Comparison of ENCODE assay signal across 8 cellular contexts in the genomic region with DNA sequence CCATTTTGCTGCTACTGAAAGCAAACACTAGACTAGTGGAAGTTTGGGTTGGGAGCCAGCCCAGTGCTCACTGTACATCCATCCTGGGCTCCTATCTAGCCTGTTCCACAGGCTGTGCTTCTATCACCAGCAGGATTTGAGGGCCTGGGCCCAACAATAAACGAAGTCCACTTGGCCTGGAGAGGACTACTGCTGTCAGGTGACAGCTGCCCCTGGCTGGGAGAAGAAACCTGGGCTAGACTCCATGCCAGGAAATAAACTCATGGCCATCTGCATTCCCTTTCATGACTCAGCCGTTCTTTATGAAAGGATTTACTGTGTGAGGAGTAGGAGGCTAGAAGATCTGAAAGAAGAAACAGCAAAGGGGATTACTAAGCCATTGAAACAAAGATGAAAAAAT. TPM values are rescaled to one million over a fixed set of nuclear protein-coding genes. Genes with fewer than 3 reads are reported as not detected.
DNase-seq lines count a peak whose midpoint lies in the region; ATAC-seq and TF ChIP-seq lines count a peak whose summit lies in the region.

No MANE protein-coding gene starts in this region.

- H4K20me1 ChIP-seq in fibroblast of lung (ENCODE audit: control insufficient read depth, extremely low read depth, insufficient read depth, low read length): no peaks in the 10 kb centered on the region

- H3K27me3 ChIP-seq in fibroblast of lung (ENCODE audit: control insufficient read depth, insufficient read depth, low read length): no peaks in the 10 kb centered on the region

- ATAC-seq in GM18511 (IDR thresholded peaks at IDR 0.05; ENCODE audit: unreplicated experiment): no peak

- H3K36me3 Mint-ChIP-seq in type B pancreatic cell: no peaks in the 10 kb centered on the region

- peaks cover 4% of the 10 kb centered on the region for H3K4me1 ChIP-seq in fibroblast of lung (ENCODE audit: control insufficient read depth, extremely low read depth, insufficient read depth, low read length)

- DNase-seq in ELF-1 (ENCODE audit: low read depth, low spot score): peak; percentile 52
- DNase-seq in RWPE1 (ENCODE audit: low spot score): peak; percentile 45
- DNase-seq in fibroblast of lung (ENCODE audit: low read depth in 2 of 2): peak; percentile 72 to 97
- peak in 37 of 56 donors; percentile 13 to 73 (median 43) for DNase-seq in nucleus accumbens (lab: John Stamatoyannopoulos, UW)
- DNase-seq in DMS79 (lab: John Stamatoyannopoulos, UW): no peak
- DNase-seq in type B pancreatic cell (ENCODE audit: extremely low spot score, unreplicated experiment): no peak
- no peak for DNase-seq in NCI-H1930 (lab: John Stamatoyannopoulos, UW)

- no peak overlapping the region for H3K4me3 ChIP-seq in fibroblast of lung (replicated peaks in 1 of 4; ENCODE audit: control extremely low read depth in 1 of 4, insufficient read depth in 1 of 4, low read depth in 3 of 4, low read length in 4 of 4)

- H3K27me3 Mint-ChIP-seq in type B pancreatic cell: peaks cover 3% of the 10 kb centered on the region

- H3K9ac ChIP-seq in fibroblast of lung (ENCODE audit: insufficient read depth, low read length): no peak overlapping the region

- no peaks in the 10 kb centered on the region for H3K36me3 ChIP-seq in fibroblast of lung (ENCODE audit: control insufficient read depth, insufficient read depth, low read length)

- no peaks in the 10 kb centered on the region for H3K79me2 ChIP-seq in fibroblast of lung (ENCODE audit: control insufficient read depth, insufficient read depth, low read length)

- H3K4me1 Mint-ChIP-seq in type B pancreatic cell (ENCODE audit: unreplicated experiment): peaks cover 5% of the 10 kb centered on the region

- POLR2A ChIA-PET in RWPE1 (lab: Yijun Ruan, JAX; ENCODE audit: low non-redundant PET): no interaction called here

- no peak overlapping the region for H3K4me2 ChIP-seq in fibroblast of lung (ENCODE audit: extremely low read depth, insufficient read depth, low read length)

- no peaks in the 10 kb centered on the region for H3K9me3 Mint-ChIP-seq in type B pancreatic cell

- CTCF ChIA-PET in RWPE1 (lab: Yijun Ruan, JAX): interaction anchor here (0.5 kb wide), 1 partner anchor 69 kb away, joined by 3 read pairs; no protein-coding TSS in a partner anchor

- no peak for TF ChIP-seq CTCF in RWPE1 (conservative IDR thresholded peaks at IDR 0.05; ENCODE audit: low read depth)
- TF ChIP-seq CTCF in fibroblast of lung (conservative IDR thresholded peaks at IDR 0.05 in 1 of 2, IDR thresholded peaks at IDR 0.05 in 1 of 2; ENCODE audit: low read depth in 1 of 2, low read length in 2 of 2): no peak
- TF ChIP-seq CTCF in type B pancreatic cell (conservative IDR thresholded peaks at IDR 0.05): no peak

- H3K4me3 Mint-ChIP-seq in type B pancreatic cell: no peak overlapping the region

- H3K9me3 ChIP-seq in fibroblast of lung (ENCODE audit: control insufficient read depth, insufficient read depth, low read depth, low read length): no peaks in the 10 kb centered on the region

- peak overlapping the region; percentile 42 for H2AFZ ChIP-seq in fibroblast of lung (ENCODE audit: low read length)

- H3K27ac ChIP-seq in RWPE1 (no peak overlapping the region), fibroblast of lung (ENCODE audit: insufficient read depth, low read length) (peak overlapping the region; percentile 56)

- H3K27ac Mint-ChIP-seq in type B pancreatic cell: no peak overlapping the region

RNA-seq across cellular contexts. Expression of a gene that starts 35.5 kb away (rescaled TPM):
- total RNA-seq in fibroblast of lung: 2.3 and 6.8 TPM in 2 replicates
- 4.3 and 5.7 TPM in 2 replicates for polyA plus RNA-seq in fibroblast of lung
- 3.7 and 4.4 TPM in 2 replicates for polyA plus RNA-seq in fibroblast of lung (2012)
- 4.6 and 10.3 TPM in 2 replicates for polyA minus RNA-seq in fibroblast of lung (ENCODE audit: low replicate concordance)
- 1.4 and 4.8 TPM in 2 replicates for total RNA-seq in type B pancreatic cell (ENCODE audit: low replicate concordance)

RNA-seq across cellular contexts. Expression of a gene that starts 49.5 kb away (rescaled TPM):
- total RNA-seq in fibroblast of lung: 31.6 and 53.7 TPM in 2 replicates
- polyA plus RNA-seq in fibroblast of lung: 54.4 and 74.2 TPM in 2 replicates
- 40.5 and 47.1 TPM in 2 replicates for polyA plus RNA-seq in fibroblast of lung (2012)
- 32.9 and 49.0 TPM in 2 replicates for polyA minus RNA-seq in fibroblast of lung (ENCODE audit: low replicate concordance)
- total RNA-seq in type B pancreatic cell (ENCODE audit: low replicate concordance): 21.1 and 24.5 TPM in 2 replicates

Comparison
In these comparisons a context has a peak if more than half of its experiments do, and no peak if none do; other contexts are left out.
1. DNase-seq: peak in ELF-1 (single experiment), RWPE1 (single experiment), fibroblast of lung (2 of 2) and nucleus accumbens (37 of 56); none in DMS79 (single experiment), type B pancreatic cell (single experiment) and NCI-H1930 (0 of 2).